Comparison of ENCODE assay signal across 8 cellular contexts in the genomic region with DNA sequence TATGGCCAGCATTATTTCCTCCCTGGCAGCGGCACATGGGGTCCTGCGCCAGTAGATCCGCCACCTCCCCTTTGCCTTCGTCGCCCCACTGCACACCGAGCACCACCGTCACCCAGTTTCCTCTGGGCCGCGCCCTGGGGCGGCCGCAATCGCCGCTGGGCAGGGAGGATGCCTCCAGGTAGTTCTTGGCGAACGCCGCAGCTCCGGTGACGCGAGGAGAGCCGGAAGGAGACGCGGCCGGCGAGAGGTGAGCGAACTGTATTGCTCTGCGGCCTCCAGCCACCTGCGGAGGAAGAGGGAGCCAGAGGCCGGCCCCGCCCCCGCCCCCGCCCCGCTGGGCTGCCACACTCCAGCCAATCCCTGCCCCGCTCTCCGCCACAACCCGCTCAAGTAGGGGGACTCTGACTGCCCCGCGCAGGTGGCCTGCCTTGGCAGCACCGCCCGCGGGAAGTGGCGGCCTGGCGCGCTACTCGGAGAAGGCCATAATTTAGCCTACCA. TPM values are rescaled to one million over a fixed set of nuclear protein-coding genes. Genes with fewer than 3 reads are reported as not detected.
DNase-seq lines count a peak whose midpoint lies in the region; ATAC-seq, FAIRE-seq and TF ChIP-seq lines count a peak whose summit lies in the region.

No MANE protein-coding gene starts in this region.

- peak overlapping the region; percentile 82 for H3K27ac Mint-ChIP-seq in memory B cell
- peak overlapping the region; percentile 69 for H3K27ac Mint-ChIP-seq in stimulated activated naive B cell treated with anti-CD40 and anti-IgM and Interleukin-4, amounts not matched to agents 10 μg/mL and 1 μg/mL and 100 μg/mL, for 72 hours

- H3K4me3 Mint-ChIP-seq in memory B cell, result peak overlapping the region; percentile 81
- peak overlapping the region; percentile 81 to 86 for H3K4me3 Mint-ChIP-seq in stimulated activated naive B cell treated with anti-CD40 and anti-IgM and Interleukin-4, amounts not matched to agents 10 μg/mL and 1 μg/mL and 100 μg/mL, for 72 hours

- no peak for TF ChIP-seq RAD21 in K562 (CRISPR knock-in tag; conservative IDR thresholded peaks at IDR 0.05 in 1 of 2, IDR thresholded peaks at IDR 0.05 in 1 of 2)

- no peaks in the 10 kb centered on the region for H3K27me3 Mint-ChIP-seq in memory B cell
- H3K27me3 Mint-ChIP-seq in stimulated activated naive B cell treated with anti-CD40 and anti-IgM and Interleukin-4, amounts not matched to agents 10 μg/mL and 1 μg/mL and 100 μg/mL, for 72 hours, result peaks cover 0 to 13% of the 10 kb centered on the region in 2 donors

- H3K9me3 ChIP-seq in SU-DHL-6 (ENCODE audit: insufficient read depth, low read length) (no peaks in the 10 kb centered on the region), K562 (replicated peaks; ENCODE audit: control insufficient read depth, insufficient read depth, low read depth, low read length) (no peaks in the 10 kb centered on the region)

- H3K27ac ChIP-seq in SU-DHL-6 (ENCODE audit: low read depth, low read length) (no peak overlapping the region), K562 (ENCODE audit: extremely low read depth, low read depth, low read length) (no peak overlapping the region)

- H3K4me3 ChIP-seq in SU-DHL-6 (ENCODE audit: insufficient read depth, low read length, poor library complexity, severe bottlenecking), result no peak overlapping the region
- no peak overlapping the region for H3K4me3 ChIP-seq in K562

- H2AFZ ChIP-seq in SU-DHL-6 (ENCODE audit: low read depth, low read length, severe bottlenecking) (peak overlapping the region; percentile 14), K562 (ENCODE audit: low read depth, low read length) (peak overlapping the region; percentile 47; the same call in 1 of the 2 replicates)

- H3F3A ChIP-seq in SU-DHL-6 (ENCODE audit: insufficient read depth), result no peaks in the 10 kb centered on the region

- H3K79me2 ChIP-seq in SU-DHL-6 (ENCODE audit: insufficient read depth, low read length), result no peaks in the 10 kb centered on the region
- no peaks in the 10 kb centered on the region for H3K79me2 ChIP-seq in K562 (ENCODE audit: control insufficient read depth, insufficient read depth, low read length)

- H3K9ac ChIP-seq in SU-DHL-6 (ENCODE audit: low read length), result no peak overlapping the region
- H3K9ac ChIP-seq in K562 (ENCODE audit: insufficient read depth in 1 of 2, low read depth in 2 of 2, low read length in 2 of 2), result peak overlapping the region in 1 of 2 experiments; percentile 69; a peak in 1 of 4 replicates

- peaks cover 2% of the 10 kb centered on the region for H3K9me3 Mint-ChIP-seq in memory B cell
- peaks cover 0 to 2% of the 10 kb centered on the region in 2 donors for H3K9me3 Mint-ChIP-seq in stimulated activated naive B cell treated with anti-CD40 and anti-IgM and Interleukin-4, amounts not matched to agents 10 μg/mL and 1 μg/mL and 100 μg/mL, for 72 hours

- H3K27me3 ChIP-seq in SU-DHL-6 (ENCODE audit: low read length), result no peaks in the 10 kb centered on the region
- H3K27me3 ChIP-seq in K562 (ENCODE audit: control insufficient read depth in 2 of 2, insufficient read depth in 2 of 2, low read length in 2 of 2), result peaks cover 4 to 8% of the 10 kb centered on the region in 2 experiments; a peak in 3 of 5 replicates

- H3K4me1 Mint-ChIP-seq in memory B cell, result peaks cover 12% of the 10 kb centered on the region
- peaks cover 9 to 16% of the 10 kb centered on the region in 2 donors for H3K4me1 Mint-ChIP-seq in stimulated activated naive B cell treated with anti-CD40 and anti-IgM and Interleukin-4, amounts not matched to agents 10 μg/mL and 1 μg/mL and 100 μg/mL, for 72 hours

- CTCF ChIA-PET in K562 (lab: Yijun Ruan, JAX; ENCODE audit: low intra/inter-chr PET ratio), result no interaction called here

- H3K36me3 Mint-ChIP-seq in memory B cell, result no peaks in the 10 kb centered on the region
- no peaks in the 10 kb centered on the region for H3K36me3 Mint-ChIP-seq in stimulated activated naive B cell treated with anti-CD40 and anti-IgM and Interleukin-4, amounts not matched to agents 10 μg/mL and 1 μg/mL and 100 μg/mL, for 72 hours

- H3K36me3 ChIP-seq in SU-DHL-6 (ENCODE audit: low read length), result no peaks in the 10 kb centered on the region
- no peaks in the 10 kb centered on the region for H3K36me3 ChIP-seq in K562 (ENCODE audit: control insufficient read depth, insufficient read depth, low read length)

- POLR2A ChIA-PET in K562 (lab: Yijun Ruan, JAX), result no interaction called here

- 14% methylated on average over 29 of the region's 44 CpGs for WGBS in K562 (ENCODE audit: insufficient coverage, low coverage, missing lambda C conversion rate)

- peaks cover 0 to 7% of the 10 kb centered on the region in 2 experiments; a peak in 2 of 5 replicates for H3K4me1 ChIP-seq in K562 (replicated peaks in 1 of 2; ENCODE audit: control insufficient read depth in 2 of 2, insufficient read depth in 2 of 2, low read length in 2 of 2)

- peak overlapping the region; percentile 38 for H3K4me2 ChIP-seq in SU-DHL-6 (ENCODE audit: low read depth, low read length, poor library complexity, severe bottlenecking)
- peak overlapping the region; percentile 33; the same call in 1 of the 2 replicates for H3K4me2 ChIP-seq in K562 (ENCODE audit: insufficient read depth, low read length)

- no peak for TF ChIP-seq EP300 in K562 (IDR thresholded peaks at IDR 0.05; ENCODE audit: low read length)

- peak; percentile 91 for ATAC-seq in HG03097 (IDR thresholded peaks at IDR 0.05; ENCODE audit: low FRiP score, unreplicated experiment)
- ATAC-seq in K562, result peak; percentile 95
- ATAC-seq in memory B cell (ENCODE audit: low read depth), result peak; percentile 89
- ATAC-seq in stimulated activated naive B cell treated with anti-CD40 and anti-IgM and Interleukin-4, amounts not matched to agents 10 μg/mL and 1 μg/mL and 100 μg/mL, for 72 hours (replicated peaks), result peak; percentile 92 to 95

- intact Hi-C loops in K562 (cut with micrococcal nuclease), result no loop called here

- BruUV-seq in K562 (replicated peaks; lab: Mats Ljungman, UMichigan), result no TSS peak

- TF ChIP-seq CTCF in SU-DHL-6 (IDR thresholded peaks at IDR 0.05; ENCODE audit: insufficient read depth, low read length, poor library complexity, severe bottlenecking) (no peak), K562 (IDR thresholded peaks at IDR 0.05 in 2 of 3, conservative IDR thresholded peaks at IDR 0.05 in 1 of 3; ENCODE audit: insufficient read depth in 2 of 3, low read depth in 1 of 3, low read length in 3 of 3) (no peak)

- TF ChIP-seq POLR2A in K562 (conservative IDR thresholded peaks at IDR 0.05) (no peak), H54 (IDR thresholded peaks at IDR 0.05; ENCODE audit: low read depth, low read length) (no peak)

- no peaks in the 10 kb centered on the region for H3K9me2 ChIP-seq in SU-DHL-6 (replicated peaks; ENCODE audit: insufficient read depth, low read length)

- no peaks in the 10 kb centered on the region for H3K9me1 ChIP-seq in K562 (ENCODE audit: control insufficient read depth, insufficient read depth, low read length)

- DNase-seq in NCI-H345 (lab: John Stamatoyannopoulos, UW), result peak; percentile 42
- DNase-seq in NCI-H345 treated with DMSO at 0.1 percent for 48 hours (lab: John Stamatoyannopoulos, UW; ENCODE audit: unreplicated experiment), result no peak
- DNase-seq in K562 (ENCODE audit: extremely low read depth in 1 of 4, low spot score in 3 of 4), result peak; percentile 35 to 73 (median 57)
- peak; percentile 67 to 79 for DNase-seq in memory B cell (ENCODE audit: low spot score in 2 of 2)
- DNase-seq in stimulated activated naive B cell treated with anti-CD40 and anti-IgM and Interleukin-4, amounts not matched to agents 10 μg/mL and 1 μg/mL and 100 μg/mL, for 72 hours, result peak; percentile 42
- no peak for DNase-seq in H54 (ENCODE audit: insufficient read length, low spot score)

- in situ Hi-C loops in K562 (cut with MboI), result no loop called here

- FAIRE-seq in K562 (lab: Jason Lieb, UNC) (no peak), H54 (lab: Jason Lieb, UNC) (no peak)

- H4K20me1 ChIP-seq in SU-DHL-6 (ENCODE audit: low read depth, low read length) (no peaks in the 10 kb centered on the region), K562 (replicated peaks; ENCODE audit: control insufficient read depth, insufficient read depth, low read length) (no peaks in the 10 kb centered on the region)

RNA-seq across cellular contexts. Expression of gene SLFN13, which starts 11.8 kb away (rescaled TPM):
- 0.07 and 1.2 TPM in 2 replicates for total RNA-seq in K562 (2011; cell fraction: chromatin; rRNA removed; ENCODE audit: low replicate concordance)
- total RNA-seq in K562 (2011; cell fraction: nucleolus; rRNA removed), result under 0.01 and 0.13 TPM in 2 replicates
- 0.22 and 1.1 TPM in 2 replicates for total RNA-seq in K562 (2011; cell fraction: nucleoplasm; rRNA removed)
- total RNA-seq in K562 (2014; rRNA removed) (0.24 and 0.27 TPM in 2 replicates), K562 (2014; rRNA removed; fragmentation: Illumina TruSeq; extraction: Trizol) (0.04 and 0.10 TPM in 2 replicates), K562 (2015; rRNA removed; fragmentation: Illumina TruSeq; extraction: Trizol) (0.15 and 0.33 TPM in 2 replicates), K562 (2021) (0.29 and 0.49 TPM in 2 replicates)
- polyA plus RNA-seq in K562 (2011; rRNA removed) (0.17 TPM in 1 of 2 replicates, not detected in the other), K562 (2014; fragmentation: Illumina TruSeq; extraction: Trizol) (0.09 and 0.17 TPM in 2 replicates), K562 (2014; fragmentation: Nextera tagmentation; extraction: Ambion mirVana) (under 1 TPM; 0.06 to 0.11 TPM), K562 (2014; rRNA removed) (0.27 and 0.97 TPM in 2 replicates)
- polyA plus RNA-seq in K562 (2011; cell fraction: cytosol; rRNA removed), result 0.01 and 0.34 TPM in 2 replicates
- 0.01 and 0.10 TPM in 2 replicates for polyA plus RNA-seq in K562 (2011; cell fraction: nucleus; rRNA removed)
- polyA plus RNA-seq in K562 (2012), result 0.26 and 2.3 TPM in 2 replicates
- not detected in 2 replicates for polyA minus RNA-seq in K562 (2011; rRNA and poly(A)+ RNA removed)
- not detected in 2 replicates for polyA minus RNA-seq in K562 (2011; cell fraction: cytosol; rRNA and poly(A)+ RNA removed)
- 0.40 TPM in 1 of 2 replicates, not detected in the other for polyA minus RNA-seq in K562 (2011; cell fraction: nucleus; rRNA and poly(A)+ RNA removed)

RNA-seq across cellular contexts. Expression of gene SLFN12, which starts 28.1 kb away (rescaled TPM):
- not detected in 2 replicates for total RNA-seq in K562 (2011; cell fraction: chromatin; rRNA removed; ENCODE audit: low replicate concordance)
- not detected in 2 replicates for total RNA-seq in K562 (2011; cell fraction: nucleolus; rRNA removed)
- total RNA-seq in K562 (2011; cell fraction: nucleoplasm; rRNA removed), result not detected in 2 replicates
- total RNA-seq in K562 (2014; rRNA removed), result 0.09 TPM in 1 of 2 replicates, not detected in the other
- total RNA-seq in K562 (2014; rRNA removed; fragmentation: Illumina TruSeq; extraction: Trizol), result 0.07 TPM in 1 of 2 replicates, not detected in the other
- total RNA-seq in K562 (2015; rRNA removed; fragmentation: Illumina TruSeq; extraction: Trizol), result not detected in 2 replicates
- 0.25 TPM in 1 of 2 replicates, not detected in the other for total RNA-seq in K562 (2021)
- not detected in 2 replicates for polyA plus RNA-seq in K562 (2011; rRNA removed)
- polyA plus RNA-seq in K562 (2011; cell fraction: cytosol; rRNA removed), result not detected in 2 replicates
- not detected in 2 replicates for polyA plus RNA-seq in K562 (2011; cell fraction: nucleus; rRNA removed)
- 0.09 and 0.19 TPM in 2 replicates for polyA plus RNA-seq in K562 (2012)
- not detected in 2 replicates for polyA plus RNA-seq in K562 (2014; fragmentation: Illumina TruSeq; extraction: Trizol)
- polyA plus RNA-seq in K562 (2014; fragmentation: Nextera tagmentation; extraction: Ambion mirVana), result under 1 TPM in 1 of 2 experiments, not detected in 1; 0.01 TPM
- polyA plus RNA-seq in K562 (2014; rRNA removed), result 0.09 TPM in 1 of 2 replicates, not detected in the other
- not detected in 2 replicates for polyA minus RNA-seq in K562 (2011; rRNA and poly(A)+ RNA removed)
- polyA minus RNA-seq in K562 (2011; cell fraction: cytosol; rRNA and poly(A)+ RNA removed), result not detected in 2 replicates
- polyA minus RNA-seq in K562 (2011; cell fraction: nucleus; rRNA and poly(A)+ RNA removed), result not detected in 2 replicates

Comparison
In these comparisons a context has a peak if more than half of its experiments do, and no peak if none do; other contexts are left out.
1. DNase-seq: peak in NCI-H345 (single experiment), K562 (4 of 4), memory B cell (2 of 2) and stimulated activated naive B cell treated with anti-CD40 and anti-IgM and Interleukin-4, amounts not matched to agents 10 μg/mL and 1 μg/mL and 100 μg/mL, for 72 hours (single experiment); none in NCI-H345 treated with DMSO at 0.1 percent for 48 hours (single experiment) and H54 (single experiment).
2. Peak in every context shown above with its lines, with median percentiles within 50 percentile points of each other: ATAC-seq.